Comparison of ENCODE assay signal across 23 cellular contexts in genomic region chr13:30448441-30448840, GRCh38. TPM values are rescaled to one million over a fixed set of nuclear protein-coding genes. Genes with fewer than 3 reads are reported as not detected.
DNase-seq lines count a peak whose midpoint lies in the region; ATAC-seq, FAIRE-seq and TF ChIP-seq lines count a peak whose summit lies in the region.
"Had no signal": no experiment of that assay in that cellular context is flagged by ENCODE, and none has a peak within 500 bp of the region (broad histone marks: within the 10 kb centered on the region; RNA-seq: fewer than 3 reads in every experiment).

No MANE protein-coding gene starts in this region.

- TF ChIP-seq EP300 in GM12878 (IDR thresholded peaks at IDR 0.05; ENCODE audit: borderline replicate concordance in 1 of 2, control insufficient read depth in 1 of 2, low read depth in 2 of 2, low read length in 2 of 2) = no peak

- H4K20me1 ChIP-seq in OCI-LY1 (ENCODE audit: insufficient read depth, low read length) = no peaks in the 10 kb centered on the region
- H4K20me1 ChIP-seq in GM12878 (ENCODE audit: control insufficient read depth, insufficient read depth) = no peaks in the 10 kb centered on the region

- no peaks in the 10 kb centered on the region for H3K27me3 ChIP-seq in OCI-LY1 (ENCODE audit: insufficient read depth, low read length)
- no peaks in the 10 kb centered on the region for H3K27me3 ChIP-seq in GM12878 (replicated peaks in 1 of 2; ENCODE audit: control insufficient read depth in 2 of 2, insufficient read depth in 2 of 2, low read length in 1 of 2)

- H3F3A ChIP-seq in OCI-LY1 (ENCODE audit: insufficient read depth, low read length) = peaks cover 14% of the 10 kb centered on the region

- peak; percentile 30 for DNase-seq in activated CD8-positive, alpha-beta memory T cell treated with anti-CD3 and anti-CD28 coated beads for 24 hours
- no peak for DNase-seq in activated CD8-positive, alpha-beta memory T cell treated with anti-CD3 and anti-CD28 coated beads, Interleukin-2, amount 10 ng/mL, durations not matched to agents 7 days and 5 days
- DNase-seq in GM12878 (ENCODE audit: low read depth, low spot score) (no peak), superior temporal gyrus (ENCODE audit: extremely low spot score) (no peak)
- DNase-seq: AML-193; C1 segment of cervical spinal cord; Caco-2; CD4-positive, CD25-positive, alpha-beta regulatory T cell; CD8-positive, alpha-beta memory T cell; GDM1; H9; IMR-90 had no signal

- no peaks in the 10 kb centered on the region for H3K27me3 Mint-ChIP-seq in activated CD8-positive, alpha-beta memory T cell treated with anti-CD3 and anti-CD28 coated beads, Interleukin-2, amount 10 ng/mL, durations not matched to agents 7 days and 5 days
- H3K27me3 Mint-ChIP-seq in stimulated activated memory B cell treated with anti-CD40 and anti-IgM and Interleukin-4, amounts not matched to agents 10 μg/mL and 1 μg/mL and 100 μg/mL, for 72 hours = no peaks in the 10 kb centered on the region

- no peak for FAIRE-seq in GM12878 (lab: Jason Lieb, UNC)
- FAIRE-seq: A549, D721Med, H1, HTR-8/SVneo, K562 had no signal

- in situ Hi-C loops in GM12878 (cut with MboI) = no loop called here

- H3K79me2 ChIP-seq in OCI-LY1 (ENCODE audit: insufficient read depth, low read length) = peaks cover 20% of the 10 kb centered on the region
- H3K79me2 ChIP-seq in GM12878 (ENCODE audit: control insufficient read depth, insufficient read depth, low read length) = peaks cover 1% of the 10 kb centered on the region; the same call in 1 of the 2 replicates

- H3K36me3 Mint-ChIP-seq in activated CD8-positive, alpha-beta memory T cell treated with anti-CD3 and anti-CD28 coated beads, Interleukin-2, amount 10 ng/mL, durations not matched to agents 7 days and 5 days = no peaks in the 10 kb centered on the region
- no peaks in the 10 kb centered on the region for H3K36me3 Mint-ChIP-seq in stimulated activated memory B cell treated with anti-CD40 and anti-IgM and Interleukin-4, amounts not matched to agents 10 μg/mL and 1 μg/mL and 100 μg/mL, for 72 hours
- H3K36me3 Mint-ChIP-seq: CD4-positive, CD25-positive, alpha-beta regulatory T cell; CD8-positive, alpha-beta memory T cell had no signal

- no peak overlapping the region for H3K27ac Mint-ChIP-seq in activated CD8-positive, alpha-beta memory T cell treated with anti-CD3 and anti-CD28 coated beads, Interleukin-2, amount 10 ng/mL, durations not matched to agents 7 days and 5 days
- peak overlapping the region; percentile 49 for H3K27ac Mint-ChIP-seq in stimulated activated memory B cell treated with anti-CD40 and anti-IgM and Interleukin-4, amounts not matched to agents 10 μg/mL and 1 μg/mL and 100 μg/mL, for 72 hours
- H3K27ac Mint-ChIP-seq: CD4-positive, CD25-positive, alpha-beta regulatory T cell; CD8-positive, alpha-beta memory T cell; H9 had no signal

- CTCF ChIA-PET in activated CD8-positive, alpha-beta memory T cell treated with anti-CD3 and anti-CD28 coated beads, Interleukin-2, amount 10 ng/mL, durations not matched to agents 7 days and 5 days (lab: Charles Lee) = interaction anchor here (0.8 to 1.2 kb wide), 2 partner anchors 40 to 316 kb away, joined by 3 to 4 read pairs; no protein-coding TSS in a partner anchor
- CTCF ChIA-PET in GM12878 (lab: Yijun Ruan, JAX) = interaction anchor here (0.9 to 1.8 kb wide), 3 partner anchors 14 to 316 kb away, joined by 3 to 8 read pairs (median 5); no protein-coding TSS in a partner anchor

- RAD21 ChIA-PET in GM12878 (lab: Charles Lee; ENCODE audit: unreplicated experiment) = interaction anchor here (0.8 to 2.4 kb wide), 8 partner anchors 17 to 144 kb away, joined by 3 to 7 read pairs (median 6); partner anchors contain the start of gene UBE2L5

- TF ChIP-seq CTCF in OCI-LY1 (IDR thresholded peaks at IDR 0.05; ENCODE audit: low read length) = no peak
- no peak for TF ChIP-seq CTCF in GM12878 (IDR thresholded peaks at IDR 0.05 in 2 of 3, conservative IDR thresholded peaks at IDR 0.05 in 1 of 3; ENCODE audit: control insufficient read depth in 2 of 3, extremely low read depth in 1 of 3, insufficient read depth in 1 of 3, low read depth in 3 of 3, low read length in 3 of 3)

- no peak for ATAC-seq in activated CD8-positive, alpha-beta memory T cell treated with anti-CD3 and anti-CD28 coated beads, Interleukin-2, amount 10 ng/mL, durations not matched to agents 7 days and 5 days
- ATAC-seq in GM12878 (no peak), GM18861 (IDR thresholded peaks at IDR 0.05; ENCODE audit: unreplicated experiment) (no peak), GM19035 (IDR thresholded peaks at IDR 0.05; ENCODE audit: unreplicated experiment) (no peak)
- no peak for ATAC-seq in stimulated activated memory B cell treated with anti-CD40 and anti-IgM and Interleukin-4, amounts not matched to agents 10 μg/mL and 1 μg/mL and 100 μg/mL, for 72 hours
- ATAC-seq: A549, K562 had no signal

- H3K9me3 ChIP-seq in OCI-LY1 (ENCODE audit: low read length) (no peaks in the 10 kb centered on the region), GM12878 (replicated peaks; ENCODE audit: control insufficient read depth, insufficient read depth, low read length) (no peaks in the 10 kb centered on the region)
- H3K9me3 ChIP-seq: A549, Caco-2 had no signal

- H3K9me2 ChIP-seq in OCI-LY1 (ENCODE audit: low read depth, low read length) = no peaks in the 10 kb centered on the region

- WGBS in GM12878 (ENCODE audit: insufficient coverage, insufficient replicate concordance, low lambda C conversion rate, missing lambda C conversion rate) = 98% methylated on average over 4 of the region's 4 CpGs

- H3K27ac ChIP-seq in OCI-LY1 (ENCODE audit: low read depth, low read length, poor library complexity, severe bottlenecking) = peak overlapping the region; percentile 98
- no peak overlapping the region for H3K27ac ChIP-seq in GM12878 (ENCODE audit: control insufficient read depth, insufficient read depth)
- H3K27ac ChIP-seq: 22Rv1, A549 had no signal

- no TSS peak for BruUV-seq in GM12878 (replicated peaks; lab: Mats Ljungman, UMichigan)

- no peak overlapping the region for H3K4me3 Mint-ChIP-seq in activated CD8-positive, alpha-beta memory T cell treated with anti-CD3 and anti-CD28 coated beads, Interleukin-2, amount 10 ng/mL, durations not matched to agents 7 days and 5 days
- H3K4me3 Mint-ChIP-seq in stimulated activated memory B cell treated with anti-CD40 and anti-IgM and Interleukin-4, amounts not matched to agents 10 μg/mL and 1 μg/mL and 100 μg/mL, for 72 hours = no peak overlapping the region
- H3K4me3 Mint-ChIP-seq: CD4-positive, CD25-positive, alpha-beta regulatory T cell; CD8-positive, alpha-beta memory T cell; H9 had no signal

- no peak overlapping the region for H2AFZ ChIP-seq in OCI-LY1 (ENCODE audit: low read length)
- no peak overlapping the region for H2AFZ ChIP-seq in GM12878 (ENCODE audit: control insufficient read depth, low read depth, low read length)

- peaks cover 35% of the 10 kb centered on the region for H3K36me3 ChIP-seq in OCI-LY1 (ENCODE audit: insufficient read depth, low read length)
- H3K36me3 ChIP-seq in GM12878 (ENCODE audit: control insufficient read depth in 2 of 2, insufficient read depth in 2 of 2, low read length in 1 of 2) = no peaks in the 10 kb centered on the region

- H3K4me3 ChIP-seq in OCI-LY1 (ENCODE audit: low read depth, low read length, poor library complexity, severe bottlenecking) (peak overlapping the region; percentile 72), GM12878 (no peak overlapping the region)
- H3K4me3 ChIP-seq: A549, K562 had no signal

- H3K9me3 Mint-ChIP-seq in activated CD8-positive, alpha-beta memory T cell treated with anti-CD3 and anti-CD28 coated beads, Interleukin-2, amount 10 ng/mL, durations not matched to agents 7 days and 5 days (ENCODE audit: low read depth) = no peaks in the 10 kb centered on the region
- no peaks in the 10 kb centered on the region for H3K9me3 Mint-ChIP-seq in stimulated activated memory B cell treated with anti-CD40 and anti-IgM and Interleukin-4, amounts not matched to agents 10 μg/mL and 1 μg/mL and 100 μg/mL, for 72 hours
- H3K9me3 Mint-ChIP-seq: CD4-positive, CD25-positive, alpha-beta regulatory T cell; CD8-positive, alpha-beta memory T cell; H9 had no signal

- TF ChIP-seq POLR2A in GM12878 (IDR thresholded peaks at IDR 0.05; ENCODE audit: low read depth, low read length) = no peak

- TF ChIP-seq RAD21 in GM12878 (IDR thresholded peaks at IDR 0.05; ENCODE audit: insufficient read depth, low read depth, low read length) = no peak

- intact Hi-C loops in GM12878 (cut with micrococcal nuclease; ENCODE audit: unreplicated experiment) = loop anchor here (5.0 kb wide), 1 partner anchor 41 kb away; no protein-coding TSS in a partner anchor

- H3K4me1 ChIP-seq in OCI-LY1 (ENCODE audit: insufficient read depth, low read length, severe bottlenecking) = peaks cover 63% of the 10 kb centered on the region
- peaks cover 29% of the 10 kb centered on the region for H3K4me1 ChIP-seq in GM12878 (ENCODE audit: control insufficient read depth, insufficient read depth, low read length)
- H3K4me1 ChIP-seq: A549, Caco-2 had no signal

- peaks cover under 1% of the 10 kb centered on the region for H3K4me1 Mint-ChIP-seq in activated CD8-positive, alpha-beta memory T cell treated with anti-CD3 and anti-CD28 coated beads, Interleukin-2, amount 10 ng/mL, durations not matched to agents 7 days and 5 days
- H3K4me1 Mint-ChIP-seq in stimulated activated memory B cell treated with anti-CD40 and anti-IgM and Interleukin-4, amounts not matched to agents 10 μg/mL and 1 μg/mL and 100 μg/mL, for 72 hours = peaks cover 54% of the 10 kb centered on the region
- H3K4me1 Mint-ChIP-seq: CD8-positive, alpha-beta memory T cell had no signal

- H3K4me2 ChIP-seq in OCI-LY1 (ENCODE audit: low read length) (peak overlapping the region; percentile 77; the same call in 1 of the 2 replicates), GM12878 (ENCODE audit: control insufficient read depth, insufficient read depth) (no peak overlapping the region)
- H3K4me2 ChIP-seq: A549 had no signal

- SMC1A ChIA-PET in GM12878 (lab: Charles Lee; ENCODE audit: uncharacterized antibody, unreplicated experiment) = interaction anchor here (0.7 to 2.6 kb wide), 13 partner anchors 9 to 172 kb away, joined by 3 to 10 read pairs (median 4); no protein-coding TSS in a partner anchor

- H3K9ac ChIP-seq in OCI-LY1 (ENCODE audit: low read length) (no peak overlapping the region; the same call in 1 of the 2 replicates), GM12878 (ENCODE audit: control insufficient read depth, insufficient read depth, low read length) (no peak overlapping the region)

- POLR2A ChIA-PET in GM12878 (lab: Charles Lee) = interaction anchor here (0.7 to 1.2 kb wide), 4 partner anchors 10 to 28 kb away, joined by 3 to 5 read pairs (median 3); no protein-coding TSS in a partner anchor

RNA-seq across cellular contexts. Expression of gene HMGB1, which starts 17.3 kb away (rescaled TPM):
- total RNA-seq in activated CD8-positive, alpha-beta memory T cell treated with anti-CD3 and anti-CD28 coated beads, Interleukin-2, amount 10 ng/mL, durations not matched to agents 7 days and 5 days = 100 to 1,000 TPM; 716 to 739 TPM
- 204 and 210 TPM in 2 replicates for total RNA-seq in GM12878 (2013; cell fraction: nucleolus; rRNA removed)
- total RNA-seq in GM12878 (2014; rRNA removed) (550 and 625 TPM in 2 replicates), GM12878 (2014; rRNA removed; fragmentation: Illumina TruSeq; extraction: Trizol) (1,176 and 1,210 TPM in 2 replicates), GM12878 (2021) (573 and 591 TPM in 2 replicates)
- 338 TPM for polyA plus RNA-seq in GM12878 (2011; ENCODE audit: low read depth)
- polyA plus RNA-seq in GM12878 (2011; rRNA removed) (365 and 533 TPM in 2 replicates), GM12878 (2014; fragmentation: Illumina TruSeq; extraction: Trizol) (1,581 and 1,586 TPM in 2 replicates), GM12878 (2014; fragmentation: Nextera tagmentation; extraction: Ambion mirVana) (1,000 to 10,000 TPM; 2,416 to 2,529 TPM), GM12878 (2014; rRNA removed) (709 and 796 TPM in 2 replicates), GM12878 (2016; fragmentation: Nextera tagmentation; extraction: Ambion mirVana) (1,000 to 10,000 TPM; 1,596 to 1,698 TPM)
- 127 and 129 TPM in 2 replicates for polyA plus RNA-seq in GM12878 (2011; cell fraction: cytosol; rRNA removed)
- 131 and 184 TPM in 2 replicates for polyA plus RNA-seq in GM12878 (2011; cell fraction: nucleus; rRNA removed)
- 334 and 381 TPM in 2 replicates for polyA plus RNA-seq in GM12878 (2012)
- 59.0 and 68.5 TPM in 2 replicates for polyA minus RNA-seq in GM12878 (2011; rRNA and poly(A)+ RNA removed)
- 74.6 and 120 TPM in 2 replicates for polyA minus RNA-seq in GM12878 (2011; cell fraction: cytosol; rRNA and poly(A)+ RNA removed)
- polyA minus RNA-seq in GM12878 (2011; cell fraction: nucleus; rRNA and poly(A)+ RNA removed) = 47.6 and 68.8 TPM in 2 replicates

RNA-seq across cellular contexts. Expression of gene UBE2L5, which starts 26.1 kb away (rescaled TPM):
- total RNA-seq in activated CD8-positive, alpha-beta memory T cell treated with anti-CD3 and anti-CD28 coated beads, Interleukin-2, amount 10 ng/mL, durations not matched to agents 7 days and 5 days = not detected
- 0.78 TPM in 1 of 2 replicates, not detected in the other for total RNA-seq in GM12878 (2013; cell fraction: nucleolus; rRNA removed)
- total RNA-seq in GM12878 (2014; rRNA removed) (0.06 and 0.11 TPM in 2 replicates), GM12878 (2014; rRNA removed; fragmentation: Illumina TruSeq; extraction: Trizol) (not detected in 2 replicates), GM12878 (2021) (not detected in 2 replicates)
- polyA plus RNA-seq in GM12878 (2011; ENCODE audit: low read depth) = 1.0 TPM
- polyA plus RNA-seq in GM12878 (2011; rRNA removed) (0.22 and 0.32 TPM in 2 replicates), GM12878 (2014; fragmentation: Illumina TruSeq; extraction: Trizol) (0.29 TPM in 1 of 2 replicates, not detected in the other), GM12878 (2014; fragmentation: Nextera tagmentation; extraction: Ambion mirVana) (under 1 TPM; 0.03 to 0.11 TPM), GM12878 (2014; rRNA removed) (1.1 TPM in 1 of 2 replicates, not detected in the other), GM12878 (2016; fragmentation: Nextera tagmentation; extraction: Ambion mirVana) (under 1 TPM; 0.17 to 0.21 TPM)
- polyA plus RNA-seq in GM12878 (2011; cell fraction: cytosol; rRNA removed) = not detected in 2 replicates
- 0.13 TPM in 1 of 2 replicates, not detected in the other for polyA plus RNA-seq in GM12878 (2011; cell fraction: nucleus; rRNA removed)
- polyA plus RNA-seq in GM12878 (2012) = 0.13 and 0.34 TPM in 2 replicates
- not detected in 2 replicates for polyA minus RNA-seq in GM12878 (2011; rRNA and poly(A)+ RNA removed)
- polyA minus RNA-seq in GM12878 (2011; cell fraction: cytosol; rRNA and poly(A)+ RNA removed) = not detected in 2 replicates
- not detected in 2 replicates for polyA minus RNA-seq in GM12878 (2011; cell fraction: nucleus; rRNA and poly(A)+ RNA removed)
- total RNA-seq: Caco-2; CD4-positive, CD25-positive, alpha-beta regulatory T cell; CD8-positive, alpha-beta memory T cell; Daoy; H1; K562 had no signal
- polyA plus RNA-seq: CD4-positive, CD25-positive, alpha-beta regulatory T cell; CD8-positive, alpha-beta memory T cell; H1; IMR-90 had no signal
